ENCODE assay signal across 1 cellular context in genomic region chr19:19032420-19033175, GRCh38.
TF ChIP-seq lines count a peak whose summit lies in the region.

No MANE protein-coding gene starts in this region.

TF ChIP-seq in K562, 482 proteins besides CTCF, POLR2A, EP300 and RAD21 (continued from another document):
- TF ChIP-seq CREM (IDR thresholded peaks at IDR 0.05; ENCODE audit: low read depth) (peak; percentile 75), MNT (conservative IDR thresholded peaks at IDR 0.05) (peak in 1 of 2 experiments; percentile 54; a peak in 1 of 4 replicates), FOXK1 (CRISPR knock-in tag; IDR thresholded peaks at IDR 0.05; ENCODE audit: borderline replicate concordance) (0 out of 2 replicates have a peak, but pooled peaks have one; percentile 27), ARID4B (CRISPR knock-in tag; IDR thresholded peaks at IDR 0.05) (0 out of 2 replicates have a peak, but pooled peaks have one; percentile 37), PYGO2 (tag; IDR thresholded peaks at IDR 0.05) (no peak), SUPT5H (IDR thresholded peaks at IDR 0.05) (peak; percentile 27; the same call in 1 of the 2 replicates), RAD51 (IDR thresholded peaks at IDR 0.05; ENCODE audit: borderline replicate concordance, low read depth) (peak; percentile 68), FOXM1 (IDR thresholded peaks at IDR 0.05; ENCODE audit: low read depth) (no peak), FOXM1 (CRISPR knock-in tag; IDR thresholded peaks at IDR 0.05; ENCODE audit: low read depth) (0 out of 2 replicates have a peak, but pooled peaks have one; percentile 16), SIN3A (IDR thresholded peaks at IDR 0.05; ENCODE audit: borderline replicate concordance in 2 of 2, control insufficient read depth in 1 of 2, low read depth in 2 of 2, low read length in 2 of 2) (0 out of 4 replicates have a peak, but pooled peaks have one; percentile 12 to 15), KDM5B (IDR thresholded peaks at IDR 0.05; ENCODE audit: insufficient replicate concordance, low read depth, low read length) (no peak), PKNOX1 (IDR thresholded peaks at IDR 0.05) (peak; percentile 99), ZNF780A (CRISPR knock-in tag; IDR thresholded peaks at IDR 0.05) (no peak), XRCC5 (IDR thresholded peaks at IDR 0.05; ENCODE audit: low read depth, low read length) (peak; percentile 11; the same call in 1 of the 2 replicates), NFYB (IDR thresholded peaks at IDR 0.05; ENCODE audit: extremely low read depth, insufficient read length) (peak; percentile 66), ATF1 (CRISPR knock-in tag; IDR thresholded peaks at IDR 0.05) (no peak), ATF1 (tag; IDR thresholded peaks at IDR 0.05) (peak; percentile 32; the same call in 1 of the 2 replicates), VEZF1 (CRISPR knock-in tag; IDR thresholded peaks at IDR 0.05) (peak; percentile 49; the same call in 1 of the 2 replicates), ZNF277 (CRISPR knock-in tag; IDR thresholded peaks at IDR 0.05; ENCODE audit: borderline replicate concordance) (no peak), FOS (IDR thresholded peaks at IDR 0.05; ENCODE audit: extremely low read depth, insufficient read length) (peak; percentile 66), NKRF (IDR thresholded peaks at IDR 0.05; ENCODE audit: borderline replicate concordance) (peak; percentile 75), MAX (CRISPR knock-in tag; IDR thresholded peaks at IDR 0.05) (no peak), SMARCE1 (IDR thresholded peaks at IDR 0.05) (peak; percentile 51; the same call in 1 of the 2 replicates), HDAC1 (IDR thresholded peaks at IDR 0.05) (0 out of 4 replicates have a peak, but pooled peaks of 1 of the 2 experiments have one; percentile 48), KLF1 (tag; IDR thresholded peaks at IDR 0.05) (no peak), SP2 (IDR thresholded peaks at IDR 0.05; ENCODE audit: extremely low read depth, low read depth, low read length, poor library complexity, severe bottlenecking) (peak; percentile 54), NRF1 (conservative IDR thresholded peaks at IDR 0.05 in 1 of 2, IDR thresholded peaks at IDR 0.05 in 1 of 2) (peak; percentile 85 to 87), ZNF12 (CRISPR knock-in tag; IDR thresholded peaks at IDR 0.05) (0 out of 2 replicates have a peak, but pooled peaks have one; percentile 53), ZNF511 (CRISPR knock-in tag; IDR thresholded peaks at IDR 0.05) (no peak), RBM25 (IDR thresholded peaks at IDR 0.05; ENCODE audit: low read depth, low read length, severe bottlenecking) (peak; percentile 56), SPI1 (IDR thresholded peaks at IDR 0.05; ENCODE audit: borderline replicate concordance, low read depth, low read length) (peak; percentile 57; the same call in 1 of the 2 replicates), USF2 (CRISPR knock-in tag; IDR thresholded peaks at IDR 0.05) (peak; percentile 66)
